ENCODE assay signal across 1 cellular context in genomic region chr9:124940894-124941688, GRCh38.
TF ChIP-seq lines count a peak whose summit lies in the region.

Gene GOLGA1 (minus strand): TSS chr9:124941083. CDS start chr9:124938711, 2,372 bp downstream.

TF ChIP-seq in HEK293, 187 proteins besides CTCF, POLR2A, EP300 and RAD21 (continued from another document and continues in another):
- peak; percentile 76 for TF ChIP-seq ZNF518A (tag by site-specific recombination; conservative IDR thresholded peaks at IDR 0.05; ENCODE audit: low read depth)
- TF ChIP-seq ZNF2 (tag by site-specific recombination; IDR thresholded peaks at IDR 0.05), result no peak; the same call in 1 of the 2 replicates
- TF ChIP-seq BCL6B (tag by site-specific recombination; IDR thresholded peaks at IDR 0.05), result no peak
- TF ChIP-seq ZNF24 (tag by site-specific recombination; IDR thresholded peaks at IDR 0.05), result no peak
- no peak for TF ChIP-seq WT1 (tag by site-specific recombination; IDR thresholded peaks at IDR 0.05)
- TF ChIP-seq ELK4 (IDR thresholded peaks at IDR 0.05; ENCODE audit: borderline replicate concordance, low read depth, low read length), result no peak; the same call in 1 of the 2 replicates
- no peak for TF ChIP-seq ZNF423 (tag by site-specific recombination; IDR thresholded peaks at IDR 0.05)
- TF ChIP-seq ZNF76 (tag by site-specific recombination; IDR thresholded peaks at IDR 0.05; ENCODE audit: borderline replicate concordance, low read depth), result peak; percentile 39; the same call in 1 of the 2 replicates
- no peak; the same call in 1 of the 2 replicates for TF ChIP-seq ZNF660 (tag by site-specific recombination; IDR thresholded peaks at IDR 0.05)
- TF ChIP-seq SP3 (tag by site-specific recombination; IDR thresholded peaks at IDR 0.05), result peak; percentile 56
- no peak for TF ChIP-seq ZNF121 (tag by site-specific recombination; IDR thresholded peaks at IDR 0.05)
- TF ChIP-seq ZNF449 (tag by site-specific recombination; IDR thresholded peaks at IDR 0.05), result peak; percentile 75; the same call in 1 of the 2 replicates
- TF ChIP-seq ZNF18 (tag by site-specific recombination; IDR thresholded peaks at IDR 0.05), result no peak
- no peak for TF ChIP-seq ZNF211 (tag by site-specific recombination; IDR thresholded peaks at IDR 0.05; ENCODE audit: low read depth)
- no peak for TF ChIP-seq ZNF169 (tag by site-specific recombination; IDR thresholded peaks at IDR 0.05)
- TF ChIP-seq ZNF555 (tag by site-specific recombination; conservative IDR thresholded peaks at IDR 0.05), result no peak
- peak; percentile 74 for TF ChIP-seq PATZ1 (tag by site-specific recombination; IDR thresholded peaks at IDR 0.05)
- 0 out of 2 replicates have a peak, but pooled peaks have one; percentile 34 for TF ChIP-seq KLF10 (tag by site-specific recombination; IDR thresholded peaks at IDR 0.05)
- TF ChIP-seq ZFP41 (tag by site-specific recombination; IDR thresholded peaks at IDR 0.05; ENCODE audit: borderline replicate concordance), result no peak
- no peak for TF ChIP-seq ZNF148 (tag by site-specific recombination; IDR thresholded peaks at IDR 0.05; ENCODE audit: borderline replicate concordance)
- TF ChIP-seq ZNF239 (tag by site-specific recombination; IDR thresholded peaks at IDR 0.05), result no peak
- TF ChIP-seq ZNF488 (tag by site-specific recombination; IDR thresholded peaks at IDR 0.05), result no peak
- TF ChIP-seq ZNF280C (tag by site-specific recombination; IDR thresholded peaks at IDR 0.05), result no peak
- no peak for TF ChIP-seq ZNF350 (tag by site-specific recombination; IDR thresholded peaks at IDR 0.05)
- TF ChIP-seq ZBTB10 (tag by site-specific recombination; IDR thresholded peaks at IDR 0.05), result no peak
- TF ChIP-seq FEZF1 (tag by site-specific recombination; IDR thresholded peaks at IDR 0.05), result peak; percentile 55; the same call in 1 of the 2 replicates
- TF ChIP-seq BCL11B (tag by site-specific recombination; IDR thresholded peaks at IDR 0.05; ENCODE audit: low read depth), result no peak
- TF ChIP-seq ZNF23 (tag by site-specific recombination; IDR thresholded peaks at IDR 0.05; ENCODE audit: borderline replicate concordance), result no peak
- no peak for TF ChIP-seq GFI1B (tag by site-specific recombination; IDR thresholded peaks at IDR 0.05)
- TF ChIP-seq ZNF621 (tag by site-specific recombination; IDR thresholded peaks at IDR 0.05), result no peak
- no peak for TF ChIP-seq ZNF433 (tag by site-specific recombination; IDR thresholded peaks at IDR 0.05; ENCODE audit: low read depth)
- TF ChIP-seq ZIC2 (tag by site-specific recombination; IDR thresholded peaks at IDR 0.05), result peak; percentile 67
- TF ChIP-seq ZNF335 (tag by site-specific recombination; conservative IDR thresholded peaks at IDR 0.05), result peak; percentile 38
